Comparison of ENCODE assay signal across 9 cellular contexts in the genomic region with DNA sequence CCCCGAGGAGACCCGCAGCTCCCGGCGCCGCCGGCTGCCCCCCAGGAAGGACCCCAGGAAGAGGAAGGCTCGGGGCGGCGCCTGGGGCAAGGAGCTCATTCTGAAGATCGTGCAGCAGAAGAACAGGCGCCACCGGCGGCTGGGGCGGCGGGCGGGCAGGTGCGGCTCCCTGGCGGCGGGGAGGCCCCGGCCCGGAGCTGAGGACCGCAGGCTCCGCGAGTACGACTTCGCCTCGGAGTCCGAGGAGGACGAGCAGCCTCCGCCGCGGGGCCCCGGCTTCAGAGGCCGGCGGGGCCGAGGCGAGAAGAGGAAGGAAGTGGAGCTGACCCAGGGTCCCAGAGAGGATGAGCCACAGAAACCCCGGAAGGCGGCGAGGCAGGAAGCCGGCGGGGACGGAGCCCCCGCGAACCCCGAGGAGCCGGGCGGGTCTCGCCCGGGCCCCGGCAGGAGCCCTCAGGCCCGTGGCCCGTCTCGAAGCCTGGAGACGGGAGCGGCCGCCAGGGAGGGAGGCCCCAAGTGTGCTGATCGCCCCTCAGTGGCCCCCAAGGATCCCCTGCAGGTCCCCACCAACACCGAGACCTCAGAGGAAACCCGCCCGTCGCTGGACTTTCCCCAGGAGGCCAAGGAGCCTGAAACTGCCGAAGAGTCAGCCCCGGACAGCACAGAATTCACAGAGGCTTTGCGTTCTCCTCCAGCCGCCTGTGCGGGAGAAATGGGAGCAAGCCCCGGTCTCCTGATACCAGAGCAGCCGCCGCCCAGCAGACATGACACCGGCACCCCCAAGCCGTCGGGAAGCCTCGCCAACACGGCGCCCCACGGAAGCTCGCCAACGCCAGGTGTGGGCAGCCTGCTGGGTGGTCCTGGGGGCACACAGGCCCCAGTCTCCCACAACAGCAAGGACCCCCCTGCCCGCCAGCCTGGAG. TPM values are rescaled to one million over a fixed set of nuclear protein-coding genes. Genes with fewer than 3 reads are reported as not detected.
DNase-seq lines count a peak whose midpoint lies in the region; TF ChIP-seq lines count a peak whose summit lies in the region.
"Had no signal": no experiment of that assay in that cellular context is flagged by ENCODE, and none has a peak within 500 bp of the region (broad histone marks: within the 10 kb centered on the region; RNA-seq: fewer than 3 reads in every experiment).

No MANE protein-coding gene starts in this region.

- peak overlapping the region in 1 of 3 donors; percentile 73 for H3K27ac Mint-ChIP-seq in IgD-negative memory B cell

- intact Hi-C loops in left ventricle myocardium inferior (cut with micrococcal nuclease), result loop anchor here (10.0 kb wide), 1 partner anchor 236 kb away; no protein-coding TSS in a partner anchor

- H3K27ac ChIP-seq in DOHH2 (ENCODE audit: low read depth, low read length) (no peak overlapping the region), left ventricle myocardium inferior (replicated peaks) (peak overlapping the region; percentile 30)
- H3K27ac ChIP-seq: cardiac muscle cell had no signal

- peak; percentile 51 to 70 for DNase-seq in activated T-cell treated with anti-CD3 and anti-CD28 coated beads, Interleukin-2, amount 50 U/mL, for 48 hours
- DNase-seq in left ventricle myocardium inferior (peak; percentile 40), AG08396 (ENCODE audit: low spot score) (no peak), NCI-H524 treated with DMSO at 0.1 percent for 48 hours (lab: John Stamatoyannopoulos, UW) (no peak), NCI-H1930 (lab: John Stamatoyannopoulos, UW) (no peak)
- peak; percentile 32 to 43 for DNase-seq in stimulated activated CD4-positive, alpha-beta T cell treated with anti-CD3 and anti-CD28 coated beads, Interleukin-1b, Interleukin-23, amount 100 ng/mL, for 4 hours (ENCODE audit: low read depth in 2 of 2)

- no peaks in the 10 kb centered on the region for H3F3A ChIP-seq in DOHH2 (ENCODE audit: control insufficient read depth, insufficient read depth)

- H4K20me1 ChIP-seq in DOHH2 (ENCODE audit: control insufficient read depth, insufficient read depth, low read depth, low read length), result no peaks in the 10 kb centered on the region

- no peaks in the 10 kb centered on the region for H3K79me2 ChIP-seq in DOHH2 (ENCODE audit: control insufficient read depth, low read length)

- no peaks in the 10 kb centered on the region for H3K36me3 Mint-ChIP-seq in IgD-negative memory B cell

- peak overlapping the region; percentile 54 for H3K4me2 ChIP-seq in DOHH2 (ENCODE audit: low read length)

- TF ChIP-seq CTCF in DOHH2 (IDR thresholded peaks at IDR 0.05; ENCODE audit: low read depth, low read length, poor library complexity, severe bottlenecking) (no peak), left ventricle myocardium inferior (IDR thresholded peaks at IDR 0.05; ENCODE audit: borderline replicate concordance) (no peak)

- H3K9me3 Mint-ChIP-seq in IgD-negative memory B cell, result no peaks in the 10 kb centered on the region

- no peaks in the 10 kb centered on the region for H3K36me3 ChIP-seq in DOHH2 (ENCODE audit: control insufficient read depth, low read length)
- no peaks in the 10 kb centered on the region for H3K36me3 ChIP-seq in left ventricle myocardium inferior
- H3K36me3 ChIP-seq: cardiac muscle cell had no signal

- H3K27me3 Mint-ChIP-seq in IgD-negative memory B cell, result no peaks in the 10 kb centered on the region

- H3K4me3 ChIP-seq in DOHH2 (ENCODE audit: low read length) (peak overlapping the region; percentile 54), left ventricle myocardium inferior (peak overlapping the region; percentile 68)
- H3K4me3 ChIP-seq: cardiac muscle cell had no signal

- no peaks in the 10 kb centered on the region for H3K9me3 ChIP-seq in DOHH2 (ENCODE audit: control insufficient read depth, insufficient read depth, low read length)
- no peaks in the 10 kb centered on the region for H3K9me3 ChIP-seq in left ventricle myocardium inferior (replicated peaks)

- no peaks in the 10 kb centered on the region for H3K4me1 Mint-ChIP-seq in IgD-negative memory B cell

- no peaks in the 10 kb centered on the region for H3K9me2 ChIP-seq in DOHH2 (replicated peaks; ENCODE audit: control insufficient read depth, low read length)

- peaks cover 6% of the 10 kb centered on the region for H3K4me1 ChIP-seq in DOHH2 (ENCODE audit: control insufficient read depth, low read length)
- peaks cover 15% of the 10 kb centered on the region for H3K4me1 ChIP-seq in left ventricle myocardium inferior

- H3K27me3 ChIP-seq in DOHH2 (ENCODE audit: control insufficient read depth, low read length), result no peaks in the 10 kb centered on the region
- peaks cover 85% of the 10 kb centered on the region for H3K27me3 ChIP-seq in left ventricle myocardium inferior (ENCODE audit: low read depth)

- H3K4me3 Mint-ChIP-seq in IgD-negative memory B cell, result peak overlapping the region; percentile 70 to 85 (median 71)

RNA-seq across cellular contexts. Expression of gene ZFPM1, which starts 22.3 kb away (rescaled TPM):
- polyA plus RNA-seq in IgD-negative memory B cell, result 0.15 TPM
- total RNA-seq in left ventricle myocardium inferior, result 5.7 TPM

RNA-seq across cellular contexts. Expression of gene ZNF469, which starts 48.0 kb away (rescaled TPM):
- 0.26 TPM for polyA plus RNA-seq in IgD-negative memory B cell
- total RNA-seq in left ventricle myocardium inferior, result 0.74 TPM

Comparison
In these comparisons a context has a peak if more than half of its experiments do, and no peak if none do; other contexts are left out.
1. DNase-seq: peak in activated T-cell treated with anti-CD3 and anti-CD28 coated beads, Interleukin-2, amount 50 U/mL, for 48 hours (2 of 2), left ventricle myocardium inferior (single experiment) and stimulated activated CD4-positive, alpha-beta T cell treated with anti-CD3 and anti-CD28 coated beads, Interleukin-1b, Interleukin-23, amount 100 ng/mL, for 4 hours (2 of 2); none in AG08396 (single experiment), NCI-H524 treated with DMSO at 0.1 percent for 48 hours (single experiment) and NCI-H1930 (0 of 2).